In the genomic region with DNA sequence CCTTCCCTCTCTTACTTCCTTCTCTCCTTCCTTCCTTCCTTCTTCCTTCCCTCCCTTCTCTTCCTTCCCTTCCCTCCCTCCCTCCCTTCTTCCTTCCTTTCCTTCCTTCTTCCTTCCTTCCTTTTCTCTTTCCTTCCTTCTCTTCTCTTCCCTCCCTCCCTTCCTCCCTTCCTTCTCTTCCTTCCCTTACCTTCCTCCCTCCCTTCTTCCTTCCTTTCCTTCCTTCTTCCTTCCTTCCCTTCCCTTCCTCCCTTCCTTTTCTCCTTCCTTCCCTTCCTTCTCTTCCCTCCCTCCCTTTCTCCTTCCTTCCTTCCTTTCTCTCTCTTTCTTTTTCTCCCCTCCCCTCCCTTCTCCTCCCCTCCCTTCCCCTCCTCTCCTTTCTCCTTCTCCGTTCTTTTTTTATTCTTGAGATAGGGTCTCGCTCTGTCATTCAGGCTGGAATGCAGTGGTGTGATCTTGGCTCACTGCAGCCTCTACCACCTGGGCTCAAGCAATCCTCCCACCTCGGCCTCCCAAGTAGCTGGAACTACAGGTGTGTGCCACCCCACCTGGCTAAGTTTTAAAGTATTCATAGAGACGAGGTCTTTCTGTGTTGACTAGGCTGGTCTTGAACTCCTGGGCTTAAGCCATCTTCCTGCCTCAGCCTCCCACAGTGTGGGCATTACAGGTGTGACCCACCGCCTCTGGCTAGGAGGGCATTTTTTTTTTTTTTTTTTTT, we compare ENCODE assay signal across 1 cellular context.
TF ChIP-seq lines count a peak whose summit lies in the region.

No MANE protein-coding gene starts in this region.

TF ChIP-seq in HepG2, 621 proteins besides CTCF, POLR2A, EP300 and RAD21 (continued from another document and continues in another):
- TF ChIP-seq KIAA2018 (CRISPR knock-in tag; IDR thresholded peaks at IDR 0.05; ENCODE audit: borderline replicate concordance) (no peak), NFYB (CRISPR knock-in tag; IDR thresholded peaks at IDR 0.05) (no peak), ZNF816 (CRISPR knock-in tag; IDR thresholded peaks at IDR 0.05; ENCODE audit: borderline replicate concordance) (no peak), ZNF790 (CRISPR knock-in tag; IDR thresholded peaks at IDR 0.05; ENCODE audit: borderline replicate concordance) (no peak), ZNF567 (CRISPR knock-in tag; IDR thresholded peaks at IDR 0.05; ENCODE audit: borderline replicate concordance) (no peak), NPAS2 (CRISPR knock-in tag; IDR thresholded peaks at IDR 0.05; ENCODE audit: borderline replicate concordance) (no peak), RXRA (CRISPR knock-in tag; IDR thresholded peaks at IDR 0.05) (no peak), SP2 (CRISPR knock-in tag; IDR thresholded peaks at IDR 0.05) (no peak), ZNF549 (CRISPR knock-in tag; IDR thresholded peaks at IDR 0.05) (no peak), CC2D1A (CRISPR knock-in tag; IDR thresholded peaks at IDR 0.05) (no peak), ZSCAN25 (CRISPR knock-in tag; IDR thresholded peaks at IDR 0.05) (no peak), FOXP4 (CRISPR knock-in tag; IDR thresholded peaks at IDR 0.05) (no peak), ZMYM3 (CRISPR knock-in tag; IDR thresholded peaks at IDR 0.05) (0 out of 2 replicates have a peak, but pooled peaks have one; percentile 20), AKAP8 (CRISPR knock-in tag; IDR thresholded peaks at IDR 0.05) (no peak), SMARCE1 (IDR thresholded peaks at IDR 0.05; ENCODE audit: borderline replicate concordance) (no peak), MYNN (CRISPR knock-in tag; IDR thresholded peaks at IDR 0.05; ENCODE audit: low read depth) (no peak), NFKBIZ (CRISPR knock-in tag; IDR thresholded peaks at IDR 0.05) (no peak), MAFK (conservative IDR thresholded peaks at IDR 0.05 in 1 of 2, IDR thresholded peaks at IDR 0.05 in 1 of 2; ENCODE audit: low read length in 2 of 2) (no peak), ZNF275 (CRISPR knock-in tag; IDR thresholded peaks at IDR 0.05; ENCODE audit: borderline replicate concordance) (no peak), ZNF512 (CRISPR knock-in tag; IDR thresholded peaks at IDR 0.05) (peak; percentile 97), SSRP1 (CRISPR knock-in tag; IDR thresholded peaks at IDR 0.05) (no peak), ZFP41 (CRISPR knock-in tag; IDR thresholded peaks at IDR 0.05; ENCODE audit: borderline replicate concordance) (no peak), EED (CRISPR knock-in tag; IDR thresholded peaks at IDR 0.05) (no peak), RXRB (CRISPR knock-in tag; IDR thresholded peaks at IDR 0.05; ENCODE audit: borderline replicate concordance) (no peak), ZNF75D (CRISPR knock-in tag; IDR thresholded peaks at IDR 0.05; ENCODE audit: borderline replicate concordance) (no peak), TBL1XR1 (IDR thresholded peaks at IDR 0.05; ENCODE audit: borderline replicate concordance, low read length, partially characterized antibody) (no peak), ZNF710 (CRISPR knock-in tag; IDR thresholded peaks at IDR 0.05; ENCODE audit: borderline replicate concordance) (0 out of 2 replicates have a peak, but pooled peaks have one; percentile 19), ZNF225 (CRISPR knock-in tag; IDR thresholded peaks at IDR 0.05) (no peak), MED13 (CRISPR knock-in tag; IDR thresholded peaks at IDR 0.05) (no peak), HHEX (CRISPR knock-in tag; IDR thresholded peaks at IDR 0.05) (no peak), PBX2 (CRISPR knock-in tag; IDR thresholded peaks at IDR 0.05) (no peak), KLF13 (CRISPR knock-in tag; IDR thresholded peaks at IDR 0.05) (no peak), GLI4 (CRISPR knock-in tag; IDR thresholded peaks at IDR 0.05; ENCODE audit: borderline replicate concordance) (no peak), POLR2G (IDR thresholded peaks at IDR 0.05; ENCODE audit: low read depth, low read length) (no peak), MTF1 (CRISPR knock-in tag; IDR thresholded peaks at IDR 0.05) (no peak), ZFAT (CRISPR knock-in tag; conservative IDR thresholded peaks at IDR 0.05) (no peak), PCBP1 (IDR thresholded peaks at IDR 0.05; ENCODE audit: borderline replicate concordance, low read depth, low read length) (0 out of 2 replicates have a peak, but pooled peaks have one; percentile 94), ZNF333 (CRISPR knock-in tag; IDR thresholded peaks at IDR 0.05; ENCODE audit: borderline replicate concordance) (no peak), ZNF775 (CRISPR knock-in tag; IDR thresholded peaks at IDR 0.05; ENCODE audit: borderline replicate concordance) (no peak), NBN (conservative IDR thresholded peaks at IDR 0.05) (no peak)
- TF ChIP-seq, protein P1, sequence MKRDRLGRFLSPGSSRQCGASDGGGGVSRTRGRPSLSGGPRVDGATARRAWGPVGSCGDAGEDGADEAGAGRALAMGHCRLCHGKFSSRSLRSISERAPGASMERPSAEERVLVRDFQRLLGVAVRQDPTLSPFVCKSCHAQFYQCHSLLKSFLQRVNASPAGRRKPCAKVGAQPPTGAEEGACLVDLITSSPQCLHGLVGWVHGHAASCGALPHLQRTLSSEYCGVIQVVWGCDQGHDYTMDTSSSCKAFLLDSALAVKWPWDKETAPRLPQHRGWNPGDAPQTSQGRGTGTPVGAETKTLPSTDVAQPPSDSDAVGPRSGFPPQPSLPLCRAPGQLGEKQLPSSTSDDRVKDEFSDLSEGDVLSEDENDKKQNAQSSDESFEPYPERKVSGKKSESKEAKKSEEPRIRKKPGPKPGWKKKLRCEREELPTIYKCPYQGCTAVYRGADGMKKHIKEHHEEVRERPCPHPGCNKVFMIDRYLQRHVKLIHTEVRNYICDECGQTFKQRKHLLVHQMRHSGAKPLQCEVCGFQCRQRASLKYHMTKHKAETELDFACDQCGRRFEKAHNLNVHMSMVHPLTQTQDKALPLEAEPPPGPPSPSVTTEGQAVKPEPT (CRISPR knock-in tag; IDR thresholded peaks at IDR 0.05; ENCODE audit: low read depth), result no peak
- TF ChIP-seq, protein P2, sequence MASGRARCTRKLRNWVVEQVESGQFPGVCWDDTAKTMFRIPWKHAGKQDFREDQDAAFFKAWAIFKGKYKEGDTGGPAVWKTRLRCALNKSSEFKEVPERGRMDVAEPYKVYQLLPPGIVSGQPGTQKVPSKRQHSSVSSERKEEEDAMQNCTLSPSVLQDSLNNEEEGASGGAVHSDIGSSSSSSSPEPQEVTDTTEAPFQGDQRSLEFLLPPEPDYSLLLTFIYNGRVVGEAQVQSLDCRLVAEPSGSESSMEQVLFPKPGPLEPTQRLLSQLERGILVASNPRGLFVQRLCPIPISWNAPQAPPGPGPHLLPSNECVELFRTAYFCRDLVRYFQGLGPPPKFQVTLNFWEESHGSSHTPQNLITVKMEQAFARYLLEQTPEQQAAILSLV (CRISPR knock-in tag; IDR thresholded peaks at IDR 0.05; ENCODE audit: borderline replicate concordance), result no peak
